8 cellular contexts compared by ENCODE assay signal in the genomic region with DNA sequence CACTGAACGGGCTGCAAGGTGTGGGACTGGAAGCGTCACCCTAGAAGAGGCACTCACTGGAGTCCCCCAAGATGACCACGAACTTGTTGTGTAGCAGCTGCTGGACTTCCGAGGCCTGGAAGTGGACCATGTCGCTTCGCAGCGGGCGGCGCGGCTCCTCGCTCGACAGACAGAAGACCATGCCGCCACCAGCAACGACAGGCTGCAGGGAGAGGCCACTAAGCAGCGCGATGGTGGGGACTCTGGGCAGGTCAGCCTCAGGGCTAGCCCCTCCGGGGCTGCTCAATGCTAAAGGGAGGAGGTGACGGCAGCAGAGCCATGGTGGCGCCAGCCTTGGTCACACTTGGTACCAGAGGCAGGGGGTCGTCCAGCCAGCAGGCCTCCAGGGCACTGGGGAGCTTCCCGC. TPM values are rescaled to one million over a fixed set of nuclear protein-coding genes. Genes with fewer than 3 reads are reported as not detected.
DNase-seq lines count a peak whose midpoint lies in the region; ATAC-seq and TF ChIP-seq lines count a peak whose summit lies in the region.

No MANE protein-coding gene starts in this region.

- DNase-seq in GM06990 (ENCODE audit: extremely low read depth, insufficient read length) (no peak), RWPE2 (ENCODE audit: low spot score) (no peak), foreskin fibroblast (no peak), retinal pigment epithelial cell (ENCODE audit: low read depth) (no peak), HT-29 (ENCODE audit: low spot score) (no peak), DMS 273 (lab: John Stamatoyannopoulos, UW; ENCODE audit: unreplicated experiment) (no peak)

- no peaks in the 10 kb centered on the region; the same call in 1 of the 2 replicates for H3K36me3 ChIP-seq in GM06990 (ENCODE audit: control insufficient read depth, insufficient read depth, low read length)
- H3K36me3 ChIP-seq in RWPE2 (ENCODE audit: low read depth) = peaks cover 10% of the 10 kb centered on the region

- no peaks in the 10 kb centered on the region for H3K9me3 ChIP-seq in RWPE2 (ENCODE audit: severe bottlenecking)

- H3K4me3 ChIP-seq in GM06990 (replicated peaks; ENCODE audit: low read depth, low read length) (peak overlapping the region; percentile 89), RWPE2 (ENCODE audit: severe bottlenecking) (peak overlapping the region; percentile 70), foreskin fibroblast (ENCODE audit: low read depth in 1 of 2, low read length in 2 of 2) (peak overlapping the region; percentile 63 to 85), retinal pigment epithelial cell (ENCODE audit: low read length) (peak overlapping the region; percentile 86)

- no peaks in the 10 kb centered on the region for H3K27me3 ChIP-seq in GM06990 (replicated peaks; ENCODE audit: control insufficient read depth, insufficient read depth, low read length)
- H3K27me3 ChIP-seq in RWPE2 (ENCODE audit: insufficient read depth, poor library complexity, severe bottlenecking) = no peaks in the 10 kb centered on the region

- no peak for ATAC-seq in RWPE2 (ENCODE audit: low read depth)
- no peak for ATAC-seq in GM21528 (IDR thresholded peaks at IDR 0.05; ENCODE audit: low FRiP score, unreplicated experiment)
- ATAC-seq in HG02885 (IDR thresholded peaks at IDR 0.05; ENCODE audit: poor library complexity, unreplicated experiment) = no peak

- peaks cover 4% of the 10 kb centered on the region for H3K4me1 ChIP-seq in RWPE2 (ENCODE audit: insufficient read depth, poor library complexity, severe bottlenecking)

- peak overlapping the region; percentile 38 for H3K27ac ChIP-seq in RWPE2 (ENCODE audit: poor library complexity, severe bottlenecking)

- no peak for TF ChIP-seq CTCF in GM06990 (IDR thresholded peaks at IDR 0.05; ENCODE audit: insufficient read depth, low read length, poor library complexity, severe bottlenecking)
- TF ChIP-seq CTCF in RWPE2 (IDR thresholded peaks at IDR 0.05; ENCODE audit: poor library complexity, severe bottlenecking) = no peak
- TF ChIP-seq CTCF in foreskin fibroblast (IDR thresholded peaks at IDR 0.05; ENCODE audit: low read depth, low read length) = no peak
- no peak for TF ChIP-seq CTCF in retinal pigment epithelial cell (conservative IDR thresholded peaks at IDR 0.05; ENCODE audit: low read depth, low read length)

RNA-seq across cellular contexts. Expression of gene PCED1A, which starts 0.7 kb away (rescaled TPM):
- total RNA-seq in HT-29 (2014; rRNA removed; shearing (Covaris generic)) = 34.4 and 37.6 TPM in 2 replicates

RNA-seq across cellular contexts. Expression of gene VPS16, which starts 0.8 kb away (rescaled TPM):
- 25.2 and 36.0 TPM in 2 replicates for total RNA-seq in HT-29 (2014; rRNA removed; shearing (Covaris generic))

RNA-seq across cellular contexts. Expression of gene TMEM239, which starts 23.6 kb away (rescaled TPM):
- total RNA-seq in HT-29 (2014; rRNA removed; shearing (Covaris generic)) = not detected in 2 replicates

RNA-seq across cellular contexts. Expression of gene C20orf141, which starts 24.9 kb away (rescaled TPM):
- not detected in 2 replicates for total RNA-seq in HT-29 (2014; rRNA removed; shearing (Covaris generic))

RNA-seq across cellular contexts. Expression of gene PTPRA, which starts 33.5 kb away (rescaled TPM):
- total RNA-seq in HT-29 (2014; rRNA removed; shearing (Covaris generic)) = 16.3 and 17.6 TPM in 2 replicates
